In genomic region chrX:17632942-17633341, GRCh38 we compare ENCODE assay signal across 12 cellular contexts.
A peak's percentile ranks its signal among the peaks of the same experiment; 100 is the strongest.
DNase-seq lines count a peak whose midpoint lies in the region; ATAC-seq and TF ChIP-seq lines count a peak whose summit lies in the region.
"Had no signal": no experiment of that assay in that cellular context is flagged by ENCODE, and none has a peak within 500 bp of the region (broad histone marks: within the 10 kb centered on the region; RNA-seq: fewer than 3 reads in every experiment).

No MANE protein-coding gene starts in this region.

- H3K4me1 ChIP-seq in lower lobe of right lung: no peaks in the 10 kb centered on the region

- no peak for TF ChIP-seq CTCF in fibroblast of villous mesenchyme (IDR thresholded peaks at IDR 0.05; ENCODE audit: insufficient read depth, low read depth, low read length)
- TF ChIP-seq CTCF in lower lobe of right lung (IDR thresholded peaks at IDR 0.05): no peak

- no peaks in the 10 kb centered on the region for H3K27me3 ChIP-seq in lower lobe of right lung (ENCODE audit: low read depth)

- H3K4me3 ChIP-seq in fibroblast of villous mesenchyme (ENCODE audit: low read depth, low read length) (no peak overlapping the region), lower lobe of right lung (no peak overlapping the region)
- H3K4me3 ChIP-seq: coronary artery had no signal

- no peaks in the 10 kb centered on the region for H3K36me3 ChIP-seq in lower lobe of right lung

- H3K4me1 Mint-ChIP-seq in T-helper 17 cell: peaks cover 2% of the 10 kb centered on the region

- no peaks in the 10 kb centered on the region for H3K9me3 ChIP-seq in T-helper 17 cell (ENCODE audit: control insufficient read depth, low read length, poor library complexity, severe bottlenecking)
- H3K9me3 ChIP-seq in lower lobe of right lung: no peaks in the 10 kb centered on the region

- peak overlapping the region; percentile 21 for H3K4me3 Mint-ChIP-seq in T-helper 17 cell
- H3K4me3 Mint-ChIP-seq: stimulated activated naive CD8-positive, alpha-beta T cell treated with anti-CD3 and anti-CD28 coated beads, Interleukin-15, Interleukin-2, amounts not matched to agents 100 ng/mL and 50 ng/mL, for 24 hours had no signal

- peak; percentile 93 for ATAC-seq in GM19351 (IDR thresholded peaks at IDR 0.05; ENCODE audit: unreplicated experiment)
- no peak for ATAC-seq in T-helper 17 cell
- ATAC-seq in HG02588 (IDR thresholded peaks at IDR 0.05; ENCODE audit: unreplicated experiment): no peak
- ATAC-seq in HG02763 (IDR thresholded peaks at IDR 0.05; ENCODE audit: unreplicated experiment): no peak
- ATAC-seq in lower lobe of right lung: no peak

- H3K27me3 Mint-ChIP-seq in T-helper 17 cell: no peaks in the 10 kb centered on the region
- H3K27me3 Mint-ChIP-seq: stimulated activated naive CD8-positive, alpha-beta T cell treated with anti-CD3 and anti-CD28 coated beads, Interleukin-15, Interleukin-2, amounts not matched to agents 100 ng/mL and 50 ng/mL, for 24 hours had no signal

- H3K36me3 Mint-ChIP-seq in T-helper 17 cell (ENCODE audit: low read depth): no peaks in the 10 kb centered on the region

- peak overlapping the region; percentile 29 for H3K27ac Mint-ChIP-seq in T-helper 17 cell
- H3K27ac Mint-ChIP-seq: stimulated activated naive CD8-positive, alpha-beta T cell treated with anti-CD3 and anti-CD28 coated beads, Interleukin-15, Interleukin-2, amounts not matched to agents 100 ng/mL and 50 ng/mL, for 24 hours had no signal

- intact Hi-C loops in lower lobe of right lung (cut with DNase I): no loop called here

- DNase-seq in COLO829 (ENCODE audit: low spot score) (peak; percentile 6), T-helper 17 cell (no peak), fibroblast of villous mesenchyme (ENCODE audit: low read depth) (peak; percentile 36), HuH-7 (ENCODE audit: low spot score) (no peak), lower lobe of right lung (no peak)
- DNase-seq: hippocampal formation, NCI-H446 had no signal

- H3K27ac ChIP-seq in lower lobe of right lung: no peak overlapping the region

Comparison
In these comparisons a context has a peak if more than half of its experiments do, and no peak if none do; other contexts are left out.
1. DNase-seq: peak in COLO829 (single experiment) and fibroblast of villous mesenchyme (single experiment); none in T-helper 17 cell (0 of 3), HuH-7 (single experiment) and lower lobe of right lung (single experiment).